In genomic region chr20:25050082-25050481, GRCh38 we compare ENCODE assay signal across 20 cellular contexts. TPM values are rescaled to one million over a fixed set of nuclear protein-coding genes. Genes with fewer than 3 reads are reported as not detected.
DNase-seq lines count a peak whose midpoint lies in the region; ATAC-seq and TF ChIP-seq lines count a peak whose summit lies in the region.
"Had no signal": no experiment of that assay in that cellular context is flagged by ENCODE, and none has a peak within 500 bp of the region (broad histone marks: within the 10 kb centered on the region; RNA-seq: fewer than 3 reads in every experiment).

No MANE protein-coding gene starts in this region.

- H3K27me3 ChIP-seq in right cardiac atrium (ENCODE audit: control insufficient read depth, insufficient read depth), result no peaks in the 10 kb centered on the region
- H3K27me3 ChIP-seq: uterus had no signal

- H3K4me3 ChIP-seq in right cardiac atrium (ENCODE audit: low read length), result no peak overlapping the region
- H3K4me3 ChIP-seq: uterus had no signal

- no peaks in the 10 kb centered on the region for H3K9me3 ChIP-seq in right cardiac atrium (ENCODE audit: control insufficient read depth, low read length)
- H3K9me3 ChIP-seq: uterus had no signal

- intact Hi-C loops in CD14-positive monocyte (cut with micrococcal nuclease) (loop anchor here in 1 of 2 donors (10.0 kb wide), 1 partner anchor 345 kb away; the partner anchor contains the start of gene ABHD12), right cardiac atrium (cut with DNase I) (no loop called here)

- no peaks in the 10 kb centered on the region for H3K9me3 Mint-ChIP-seq in CD14-positive monocyte
- no peaks in the 10 kb centered on the region for H3K9me3 Mint-ChIP-seq in stimulated activated effector memory CD8-positive, alpha-beta T cell treated with anti-CD3 and anti-CD28 coated beads, Interleukin-12 subunit alpha, Interleukin-12 subunit beta, amount 100 ng/mL, for 72 hours
- H3K9me3 Mint-ChIP-seq in immature natural killer cell, result no peaks in the 10 kb centered on the region
- H3K9me3 Mint-ChIP-seq: activated naive CD8-positive, alpha-beta T cell treated with anti-CD3 and anti-CD28 coated beads, Interleukin-2, amount 10 ng/mL, durations not matched to agents 7 days and 5 days; nephron had no signal

- peaks cover 30% of the 10 kb centered on the region for H3K4me1 Mint-ChIP-seq in CD14-positive monocyte
- H3K4me1 Mint-ChIP-seq in stimulated activated effector memory CD8-positive, alpha-beta T cell treated with anti-CD3 and anti-CD28 coated beads, Interleukin-12 subunit alpha, Interleukin-12 subunit beta, amount 100 ng/mL, for 72 hours, result peaks cover 67% of the 10 kb centered on the region
- H3K4me1 Mint-ChIP-seq in immature natural killer cell, result peaks cover 56 to 63% of the 10 kb centered on the region in 2 donors

- no peak for ATAC-seq in right cardiac atrium
- no peak for ATAC-seq in stimulated activated effector memory CD8-positive, alpha-beta T cell treated with anti-CD3 and anti-CD28 coated beads, Interleukin-12 subunit alpha, Interleukin-12 subunit beta, amount 100 ng/mL, for 72 hours
- ATAC-seq in HG03457 (IDR thresholded peaks at IDR 0.05; ENCODE audit: unreplicated experiment), result no peak
- no peak for ATAC-seq in HG03039 (IDR thresholded peaks at IDR 0.05; ENCODE audit: unreplicated experiment)
- ATAC-seq: activated CD8-positive, alpha-beta T cell treated with anti-CD3 and anti-CD28 coated beads, Interleukin-2, amount 10 ng/mL, durations not matched to agents 7 days and 5 days; esophagus mucosa had no signal

- H3K27ac Mint-ChIP-seq in CD14-positive monocyte, result no peak overlapping the region
- H3K27ac Mint-ChIP-seq in stimulated activated effector memory CD8-positive, alpha-beta T cell treated with anti-CD3 and anti-CD28 coated beads, Interleukin-12 subunit alpha, Interleukin-12 subunit beta, amount 100 ng/mL, for 72 hours, result peak overlapping the region; percentile 89
- peak overlapping the region in 3 of 6 donors; percentile 75 to 86 (median 76) for H3K27ac Mint-ChIP-seq in immature natural killer cell
- H3K27ac Mint-ChIP-seq: activated CD8-positive, alpha-beta T cell treated with anti-CD3 and anti-CD28 coated beads, Interleukin-2, amount 10 ng/mL, durations not matched to agents 7 days and 5 days; activated naive CD8-positive, alpha-beta T cell treated with anti-CD3 and anti-CD28 coated beads, Interleukin-2, amount 10 ng/mL, durations not matched to agents 7 days and 5 days had no signal

- no peak for TF ChIP-seq CTCF in CD14-positive monocyte (IDR thresholded peaks at IDR 0.05)
- TF ChIP-seq CTCF in VCaP (conservative IDR thresholded peaks at IDR 0.05), result no peak

- DNase-seq in CD14-positive monocyte (ENCODE audit: low spot score) (peak; percentile 8), right cardiac atrium (no peak), NCI-H2081 treated with DMSO at 0.1 percent for 48 hours (lab: John Stamatoyannopoulos, UW) (no peak), immature natural killer cell (no peak)
- no peak for DNase-seq in stimulated activated effector memory CD8-positive, alpha-beta T cell treated with anti-CD3 and anti-CD28 coated beads, Interleukin-12 subunit alpha, Interleukin-12 subunit beta, amount 100 ng/mL, for 72 hours (ENCODE audit: low spot score in 2 of 2)
- DNase-seq: activated CD8-positive, alpha-beta T cell treated with anti-CD3 and anti-CD28 coated beads, Interleukin-2, amount 10 ng/mL, durations not matched to agents 7 days and 5 days; KBM-7; SHP77; stimulated activated CD4-positive, alpha-beta T cell treated with anti-CD3 and anti-CD28 coated beads, Interleukin-15, amount 100 ng/mL, for 24 hours; stimulated activated naive CD4-positive, alpha-beta T cell; T-helper 1 cell; WERI-Rb-1 had no signal

- peak overlapping the region; percentile 99; the same call in 1 of the 2 replicates for H3K27ac ChIP-seq in VCaP
- peak overlapping the region; percentile 64 for H3K27ac ChIP-seq in right cardiac atrium (ENCODE audit: low read length)
- H3K27ac ChIP-seq: uterus, WERI-Rb-1 had no signal

- H3K4me3 Mint-ChIP-seq in CD14-positive monocyte (no peak overlapping the region), immature natural killer cell (no peak overlapping the region)
- no peak overlapping the region for H3K4me3 Mint-ChIP-seq in stimulated activated effector memory CD8-positive, alpha-beta T cell treated with anti-CD3 and anti-CD28 coated beads, Interleukin-12 subunit alpha, Interleukin-12 subunit beta, amount 100 ng/mL, for 72 hours
- H3K4me3 Mint-ChIP-seq: activated CD8-positive, alpha-beta T cell treated with anti-CD3 and anti-CD28 coated beads, Interleukin-2, amount 10 ng/mL, durations not matched to agents 7 days and 5 days; activated naive CD8-positive, alpha-beta T cell treated with anti-CD3 and anti-CD28 coated beads, Interleukin-2, amount 10 ng/mL, durations not matched to agents 7 days and 5 days; nephron had no signal

- H3K27me3 Mint-ChIP-seq in CD14-positive monocyte (ENCODE audit: low read depth in 3 of 3) (no peaks in the 10 kb centered on the region), immature natural killer cell (ENCODE audit: low read depth in 3 of 3) (peaks cover 2% of the 10 kb centered on the region in 3 donors)
- H3K27me3 Mint-ChIP-seq: activated naive CD8-positive, alpha-beta T cell treated with anti-CD3 and anti-CD28 coated beads, Interleukin-2, amount 10 ng/mL, durations not matched to agents 7 days and 5 days had no signal

- H3K36me3 Mint-ChIP-seq in CD14-positive monocyte, result peaks cover 27 to 31% of the 10 kb centered on the region in 2 donors
- no peaks in the 10 kb centered on the region for H3K36me3 Mint-ChIP-seq in stimulated activated effector memory CD8-positive, alpha-beta T cell treated with anti-CD3 and anti-CD28 coated beads, Interleukin-12 subunit alpha, Interleukin-12 subunit beta, amount 100 ng/mL, for 72 hours
- peaks cover 0 to 4% (median 0%) of the 10 kb centered on the region in 3 donors for H3K36me3 Mint-ChIP-seq in immature natural killer cell

- 52% methylated on average over 7 of the region's 7 CpGs for WGBS in right cardiac atrium

- peaks cover 46% of the 10 kb centered on the region for H3K4me1 ChIP-seq in right cardiac atrium (ENCODE audit: control insufficient read depth, insufficient read depth, low read length)

RNA-seq across cellular contexts. Expression of gene ACSS1, which starts 7.9 kb away (rescaled TPM):
- polyA plus RNA-seq in CD14-positive monocyte (10 to 100 TPM; 27.6 to 32.0 TPM), right cardiac atrium (29.3 TPM), immature natural killer cell (10 to 100 TPM; 66.6 to 85.2 (median 83.7) TPM)
- 10 to 100 TPM; 14.8 to 61.8 (median 40.7) TPM for total RNA-seq in right cardiac atrium

RNA-seq across cellular contexts. Expression of gene VSX1, which starts 31.9 kb away (rescaled TPM):
- polyA plus RNA-seq in CD14-positive monocyte, result not detected
- under 1 TPM in 1 of 4 donors, not detected in 3; 0.44 TPM for total RNA-seq in right cardiac atrium
- 0.27 TPM for polyA plus RNA-seq in right cardiac atrium
- polyA plus RNA-seq in immature natural killer cell, result not detected
- total RNA-seq: activated CD8-positive, alpha-beta T cell treated with anti-CD3 and anti-CD28 coated beads, Interleukin-2, amount 10 ng/mL, durations not matched to agents 7 days and 5 days; activated naive CD8-positive, alpha-beta T cell treated with anti-CD3 and anti-CD28 coated beads, Interleukin-2, amount 10 ng/mL, durations not matched to agents 7 days and 5 days; esophagus mucosa; pulmonary artery endothelial cell had no signal

RNA-seq across cellular contexts. Expression of gene APMAP, which starts 57.5 kb away (rescaled TPM):
- polyA plus RNA-seq in CD14-positive monocyte (10 to 100 TPM; 73.2 to 74.0 TPM), right cardiac atrium (28.0 TPM), immature natural killer cell (1,000 to 10,000 TPM in 1 of 3 donors, 100 to 1,000 TPM in 2; 649 to 1,111 (median 667) TPM)
- total RNA-seq in right cardiac atrium, result 10 to 100 TPM; 32.8 to 35.1 (median 34.8) TPM

Comparison
In these comparisons a context has a peak if more than half of its experiments do, and no peak if none do; other contexts are left out.
1. RNA of gene APMAP, which starts 57.5 kb away (polyA plus RNA-seq): 649 to 1,111 TPM in immature natural killer cell; 73.2 to 74.0 TPM in CD14-positive monocyte and 28.0 TPM in right cardiac atrium (single experiment); every median in the first group is over 4 times any median in the second.